ENCODE assay signal across 8 cellular contexts in genomic region chr10:61903184-61903990, GRCh38. TPM values are rescaled to one million over a fixed set of nuclear protein-coding genes. Genes with fewer than 3 reads are reported as not detected.
DNase-seq lines count a peak whose midpoint lies in the region; ATAC-seq and TF ChIP-seq lines count a peak whose summit lies in the region.

No MANE protein-coding gene starts in this region.

- H3K4me1 Mint-ChIP-seq in activated naive CD8-positive, alpha-beta T cell treated with anti-CD3 and anti-CD28 coated beads for 36 hours: peaks cover 29% of the 10 kb centered on the region

- H3K36me3 Mint-ChIP-seq in activated naive CD8-positive, alpha-beta T cell treated with anti-CD3 and anti-CD28 coated beads for 36 hours: peaks cover 29% of the 10 kb centered on the region

- H3K79me2 ChIP-seq in parathyroid adenoma: no peaks in the 10 kb centered on the region

- peak; percentile 52 for ATAC-seq in GM19468 (IDR thresholded peaks at IDR 0.05; ENCODE audit: extremely low read depth, unreplicated experiment)

- H3K4me1 ChIP-seq in SJCRH30 (peaks cover 7% of the 10 kb centered on the region; the same call in 1 of the 2 replicates), cardiac muscle cell (ENCODE audit: low read depth) (no peaks in the 10 kb centered on the region), parathyroid adenoma (no peaks in the 10 kb centered on the region)

- in situ Hi-C loops in Caki2 (cut with HindIII; ENCODE audit: low pct_unique_long_range_greater_than_20kb, low sequenced_read_pairs): no loop called here

- peak overlapping the region; percentile 95 for H3K4me3 Mint-ChIP-seq in activated naive CD8-positive, alpha-beta T cell treated with anti-CD3 and anti-CD28 coated beads for 36 hours

- peak overlapping the region; percentile 90 for H3K4me2 ChIP-seq in parathyroid adenoma (ENCODE audit: low read length)

- peak overlapping the region; percentile 71 for H2AFZ ChIP-seq in parathyroid adenoma

- H3K27me3 ChIP-seq in SJCRH30 (no peaks in the 10 kb centered on the region), cardiac muscle cell (peaks cover 23% of the 10 kb centered on the region), parathyroid adenoma (ENCODE audit: control insufficient read depth, insufficient read depth, low read length) (no peaks in the 10 kb centered on the region)

- no peak overlapping the region for H3K9ac ChIP-seq in parathyroid adenoma

- peak overlapping the region; percentile 99 for H3K27ac Mint-ChIP-seq in activated naive CD8-positive, alpha-beta T cell treated with anti-CD3 and anti-CD28 coated beads for 36 hours

- DNase-seq in Caki2 (ENCODE audit: low read depth) (peak; percentile 73), HPDE6-E6E7 (ENCODE audit: extremely low spot score) (peak; percentile 34), SJCRH30 (peak; percentile 56 to 71), cardiac muscle cell (ENCODE audit: low read depth in 1 of 2, low spot score in 1 of 2) (peak; percentile 51 to 74), ureter (ENCODE audit: low spot score) (peak; percentile 67)
- peak; percentile 80 for DNase-seq in activated naive CD8-positive, alpha-beta T cell treated with anti-CD3 and anti-CD28 coated beads for 36 hours

- H3K9me3 Mint-ChIP-seq in activated naive CD8-positive, alpha-beta T cell treated with anti-CD3 and anti-CD28 coated beads for 36 hours: no peaks in the 10 kb centered on the region

- H3K27ac ChIP-seq in SJCRH30 (peak overlapping the region; percentile 73), cardiac muscle cell (no peak overlapping the region), parathyroid adenoma (peak overlapping the region; percentile 67)

- H3K36me3 ChIP-seq in SJCRH30: no peaks in the 10 kb centered on the region; the same call in 1 of the 2 replicates
- no peaks in the 10 kb centered on the region for H3K36me3 ChIP-seq in cardiac muscle cell
- H3K36me3 ChIP-seq in parathyroid adenoma (ENCODE audit: control insufficient read depth, insufficient read depth, low read length): no peaks in the 10 kb centered on the region

- H3K9me3 ChIP-seq in SJCRH30 (replicated peaks): no peaks in the 10 kb centered on the region
- H3K9me3 ChIP-seq in cardiac muscle cell (ENCODE audit: low read depth): no peaks in the 10 kb centered on the region
- H3K9me3 ChIP-seq in parathyroid adenoma (ENCODE audit: control insufficient read depth, low read length): no peaks in the 10 kb centered on the region

- TF ChIP-seq CTCF in cardiac muscle cell (IDR thresholded peaks at IDR 0.05; ENCODE audit: low read depth, low read length): no peak
- no peak for TF ChIP-seq CTCF in parathyroid adenoma (IDR thresholded peaks at IDR 0.05)

- H3K4me3 ChIP-seq in SJCRH30 (peak overlapping the region; percentile 73), cardiac muscle cell (peak overlapping the region; percentile 77), parathyroid adenoma (ENCODE audit: low read depth, low read length) (peak overlapping the region; percentile 69)

- no peaks in the 10 kb centered on the region for H3K27me3 Mint-ChIP-seq in activated naive CD8-positive, alpha-beta T cell treated with anti-CD3 and anti-CD28 coated beads for 36 hours

RNA-seq across cellular contexts. Expression of gene ARID5B, which starts 1.9 kb away (rescaled TPM):
- total RNA-seq in Caki2 (2014; rRNA removed; shearing (Covaris generic); ENCODE audit: low replicate concordance): 2.3 and 3.1 TPM in 2 replicates
- 10.3 and 10.5 TPM in 2 replicates for total RNA-seq in SJCRH30 (2014; rRNA removed; shearing (Covaris generic))
- total RNA-seq in activated naive CD8-positive, alpha-beta T cell treated with anti-CD3 and anti-CD28 coated beads for 36 hours: 10 to 100 TPM; 16.5 to 17.1 TPM
- total RNA-seq in cardiac muscle cell: 4.3 and 4.9 TPM in 2 replicates
- polyA plus RNA-seq in cardiac muscle cell: 4.3 and 7.8 TPM in 2 replicates
- total RNA-seq in ureter: 63.7 TPM
